In the genomic region with DNA sequence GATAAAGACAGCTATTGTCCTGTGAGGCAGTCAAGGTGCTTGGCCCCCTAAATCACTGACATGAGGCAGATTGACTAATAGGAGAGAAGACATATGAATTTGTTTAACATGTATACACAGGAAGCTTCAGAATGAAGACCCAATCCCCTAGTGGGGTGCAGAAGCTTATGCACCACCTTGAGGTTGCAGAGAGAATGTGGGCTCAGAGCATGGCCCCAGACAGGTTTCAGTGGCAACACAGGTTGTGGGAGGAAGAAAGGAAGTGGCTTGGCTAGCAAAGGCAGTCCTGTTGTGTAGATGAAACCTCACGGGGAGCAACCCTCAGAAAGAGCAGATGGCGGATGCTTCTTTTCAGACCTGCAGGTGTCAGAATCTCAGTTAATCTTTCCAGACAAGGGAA, we compare ENCODE assay signal across 8 cellular contexts. TPM values are rescaled to one million over a fixed set of nuclear protein-coding genes. Genes with fewer than 3 reads are reported as not detected.
DNase-seq lines count a peak whose midpoint lies in the region; ATAC-seq lines count a peak whose summit lies in the region.

No MANE protein-coding gene starts in this region.

- intact Hi-C loops in left colon (cut with DNase I, micrococcal nuclease) (no loop called here), posterior vena cava (cut with DNase I) (no loop called here)

- peak; percentile 30 to 33 for DNase-seq in activated CD4-positive, alpha-beta T cell treated with anti-CD3 and anti-CD28 coated beads for 4 hours
- peak in 1 of 2 donors; percentile 31 for DNase-seq in left colon
- DNase-seq in posterior vena cava (ENCODE audit: low spot score): no peak
- DNase-seq in NCI-H526 (lab: John Stamatoyannopoulos, UW): no peak
- no peak for DNase-seq in GM03348 (ENCODE audit: low spot score)
- no peak for DNase-seq in NCI-H345 (lab: John Stamatoyannopoulos, UW)

- peak; percentile 98 for ATAC-seq in GM19397 (IDR thresholded peaks at IDR 0.05; ENCODE audit: unreplicated experiment)
- peak; percentile 99 for ATAC-seq in HG03135 (IDR thresholded peaks at IDR 0.05; ENCODE audit: unreplicated experiment)
- ATAC-seq in left colon: peak; percentile 37

RNA-seq across cellular contexts. Expression of gene PARP1, which starts 37.0 kb away (rescaled TPM):
- total RNA-seq in left colon (10 to 100 TPM; 44.8 to 48.9 TPM), posterior vena cava (10 to 100 TPM; 41.1 to 45.6 TPM)

Comparison
In these comparisons a context has a peak if more than half of its experiments do, and no peak if none do; other contexts are left out.
1. ATAC-seq: peak in every context shown above with its lines; median percentile 99 in HG03135; 98 in GM19397; 37 in left colon.
2. DNase-seq: peak in activated CD4-positive, alpha-beta T cell treated with anti-CD3 and anti-CD28 coated beads for 4 hours (2 of 2); none in posterior vena cava (single experiment), NCI-H526 (0 of 2), GM03348 (single experiment) and NCI-H345 (single experiment).